Comparison of ENCODE assay signal across 8 cellular contexts in genomic region chr7:12322287-12322902, GRCh38.
DNase-seq lines count a peak whose midpoint lies in the region; ATAC-seq and TF ChIP-seq lines count a peak whose summit lies in the region.

No MANE protein-coding gene starts in this region.

- in situ Hi-C loops in Panc1 (cut with HindIII; ENCODE audit: low pct_unique_long_range_greater_than_20kb, low sequenced_read_pairs), result no loop called here

- POLR2A ChIA-PET in AG04449 (lab: Yijun Ruan, JAX), result no interaction called here
- POLR2A ChIA-PET in Panc1 (lab: Charles Lee), result no interaction called here

- no peak for TF ChIP-seq POLR2A in esophagus muscularis mucosa (IDR thresholded peaks at IDR 0.05; ENCODE audit: low read depth)

- WGBS in esophagus muscularis mucosa, result 54% methylated on average over 5 of the region's 5 CpGs

- CTCF ChIA-PET in AG04449 (lab: Yijun Ruan, JAX) (interaction anchor here (0.8 to 1.9 kb wide), 9 partner anchors 22 to 949 kb away, joined by 3 to 5 read pairs (median 3); no protein-coding TSS in a partner anchor), Panc1 (lab: Charles Lee) (interaction anchor here (0.9 to 1.5 kb wide), 2 partner anchors 23 to 486 kb away, joined by 3 to 4 read pairs; no protein-coding TSS in a partner anchor)

- TF ChIP-seq EP300 in esophagus muscularis mucosa (IDR thresholded peaks at IDR 0.05), result no peak

- H3K9me3 ChIP-seq in Panc1 (ENCODE audit: control insufficient read depth, insufficient read depth, low read depth, low read length) (no peaks in the 10 kb centered on the region), esophagus muscularis mucosa (no peaks in the 10 kb centered on the region)

- H3K27me3 ChIP-seq in Panc1 (ENCODE audit: control insufficient read depth, insufficient read depth, low read length) (no peaks in the 10 kb centered on the region), esophagus muscularis mucosa (no peaks in the 10 kb centered on the region)

- TF ChIP-seq CTCF in AG04449 (IDR thresholded peaks at IDR 0.05; ENCODE audit: insufficient read depth, low read length, missing control alignments) (peak; percentile 29), Panc1 (IDR thresholded peaks at IDR 0.05) (peak; percentile 88), esophagus muscularis mucosa (IDR thresholded peaks at IDR 0.05) (peak; percentile 43 to 60 (median 57)), retinal pigment epithelial cell (conservative IDR thresholded peaks at IDR 0.05; ENCODE audit: low read depth, low read length) (peak; percentile 71)

- H3K4me1 ChIP-seq in Panc1 (ENCODE audit: control insufficient read depth, insufficient read depth, low read length), result peaks cover 12% of the 10 kb centered on the region; the same call in 1 of the 2 replicates
- H3K4me1 ChIP-seq in esophagus muscularis mucosa, result no peaks in the 10 kb centered on the region

- ATAC-seq in Panc1, result peak; percentile 65; the same call in 1 of the 2 replicates
- ATAC-seq in HG02981 (IDR thresholded peaks at IDR 0.05; ENCODE audit: unreplicated experiment), result no peak

- H3K27ac ChIP-seq in Panc1 (ENCODE audit: low read length) (peak overlapping the region; percentile 80), esophagus muscularis mucosa (replicated peaks in 1 of 4) (no peak overlapping the region)

- H3K4me3 ChIP-seq in AG04449 (ENCODE audit: low read depth, low read length), result no peak overlapping the region
- no peak overlapping the region for H3K4me3 ChIP-seq in Panc1 (ENCODE audit: low read depth in 2 of 2, low read length in 2 of 2)
- H3K4me3 ChIP-seq in esophagus muscularis mucosa, result no peak overlapping the region
- H3K4me3 ChIP-seq in retinal pigment epithelial cell (ENCODE audit: low read length), result no peak overlapping the region

- no peaks in the 10 kb centered on the region for H3K36me3 ChIP-seq in Panc1 (ENCODE audit: control insufficient read depth, insufficient read depth, low read length)
- no peaks in the 10 kb centered on the region for H3K36me3 ChIP-seq in esophagus muscularis mucosa

- DNase-seq in AG04449 (ENCODE audit: low read depth, low spot score) (peak; percentile 2), GM03348 (ENCODE audit: low spot score) (peak; percentile 16), Panc1 (ENCODE audit: low read depth, low spot score) (peak; percentile 41), esophagus muscularis mucosa (ENCODE audit: extremely low spot score) (no peak), retinal pigment epithelial cell (ENCODE audit: low read depth) (peak; percentile 15), epidermal melanocyte (ENCODE audit: insufficient read length, low spot score) (no peak), mucosa of gallbladder (ENCODE audit: low spot score) (no peak)

- intact Hi-C loops in Panc1 (cut with micrococcal nuclease; ENCODE audit: unreplicated experiment), result loop anchor here (2.0 to 5.0 kb wide), 5 partner anchors 110 to 896 kb away; partner anchors contain the start of gene TMEM106B
- intact Hi-C loops in esophagus muscularis mucosa (cut with DNase I), result loop anchor here (5.0 to 10.0 kb wide), 2 partner anchors 488 to 895 kb away; partner anchors contain the start of gene THSD7A

- no TSS peak for BruUV-seq in Panc1 (replicated peaks; lab: Mats Ljungman, UMichigan)

Comparison
In these comparisons a context has a peak if more than half of its experiments do, and no peak if none do; other contexts are left out.
1. DNase-seq: peak in AG04449 (single experiment), GM03348 (single experiment), Panc1 (single experiment) and retinal pigment epithelial cell (single experiment); none in esophagus muscularis mucosa (single experiment), epidermal melanocyte (single experiment) and mucosa of gallbladder (single experiment).
2. CTCF ChIP-seq: peak in every context shown above with its lines; median percentile 88 in Panc1; 71 in retinal pigment epithelial cell; 57 in esophagus muscularis mucosa; 29 in AG04449.